16 cellular contexts compared by ENCODE assay signal in the genomic region with DNA sequence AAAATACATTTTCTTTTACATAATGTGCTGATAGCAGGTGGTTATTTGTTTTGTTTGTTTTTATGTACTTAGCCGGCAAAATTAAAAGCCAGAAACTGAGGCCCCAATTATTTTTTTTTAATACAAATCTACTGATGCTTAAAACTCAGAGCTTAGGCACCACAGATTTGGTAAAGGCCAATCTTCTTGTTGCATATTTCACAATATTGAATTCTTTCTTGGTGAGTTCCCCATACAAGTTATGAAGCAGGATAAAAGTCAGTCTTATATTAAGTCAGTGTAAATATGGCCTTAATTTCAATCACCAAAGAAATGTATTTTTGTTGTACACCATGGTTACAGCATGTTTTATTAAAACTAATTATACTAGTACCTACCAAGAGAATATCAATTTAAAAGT. TPM values are rescaled to one million over a fixed set of nuclear protein-coding genes. Genes with fewer than 3 reads are reported as not detected.
DNase-seq lines count a peak whose midpoint lies in the region; ATAC-seq, FAIRE-seq and TF ChIP-seq lines count a peak whose summit lies in the region.
"Had no signal": no experiment of that assay in that cellular context is flagged by ENCODE, and none has a peak within 500 bp of the region (broad histone marks: within the 10 kb centered on the region; RNA-seq: fewer than 3 reads in every experiment).

No MANE protein-coding gene starts in this region.

- peaks cover 0 to 8% of the 10 kb centered on the region in 2 experiments; a peak in 2 of 5 replicates for H3K27me3 ChIP-seq in HepG2 (ENCODE audit: control insufficient read depth in 1 of 2, insufficient read depth in 2 of 2, low read length in 2 of 2)
- H3K27me3 ChIP-seq in right lobe of liver: no peaks in the 10 kb centered on the region
- no peaks in the 10 kb centered on the region for H3K27me3 ChIP-seq in K562 (ENCODE audit: control insufficient read depth in 2 of 2, insufficient read depth in 2 of 2, low read length in 2 of 2)
- no peaks in the 10 kb centered on the region for H3K27me3 ChIP-seq in dorsolateral prefrontal cortex
- H3K27me3 ChIP-seq: BLaER1 had no signal

- FAIRE-seq in HepG2 (lab: Jason Lieb, UNC) (no peak), K562 (lab: Jason Lieb, UNC) (no peak)
- FAIRE-seq: A549, H1 had no signal

- H3K79me2 ChIP-seq in HepG2 (ENCODE audit: insufficient read depth, low read length): no peaks in the 10 kb centered on the region
- H3K79me2 ChIP-seq in K562 (ENCODE audit: control insufficient read depth, insufficient read depth, low read length): no peaks in the 10 kb centered on the region

- H3K9ac ChIP-seq in HepG2 (ENCODE audit: insufficient read depth, low read depth, low read length): no peak overlapping the region
- no peak overlapping the region for H3K9ac ChIP-seq in K562 (ENCODE audit: insufficient read depth in 1 of 2, low read depth in 2 of 2, low read length in 2 of 2)
- H3K9ac ChIP-seq: BLaER1 had no signal

- TF ChIP-seq POLR2A in HepG2 (IDR thresholded peaks at IDR 0.05; ENCODE audit: insufficient read depth in 1 of 2, low read depth in 2 of 2, low read length in 2 of 2) (no peak), right lobe of liver (IDR thresholded peaks at IDR 0.05) (no peak), K562 (conservative IDR thresholded peaks at IDR 0.05) (no peak)

- no peaks in the 10 kb centered on the region for H3K9me1 ChIP-seq in K562 (ENCODE audit: control insufficient read depth, insufficient read depth, low read length)

- TF ChIP-seq CTCF in HepG2 (CRISPR knock-in tag; IDR thresholded peaks at IDR 0.05) (no peak), right lobe of liver (IDR thresholded peaks at IDR 0.05) (no peak), K562 (IDR thresholded peaks at IDR 0.05 in 2 of 3, conservative IDR thresholded peaks at IDR 0.05 in 1 of 3; ENCODE audit: insufficient read depth in 2 of 3, low read depth in 1 of 3, low read length in 3 of 3) (no peak), dorsolateral prefrontal cortex (IDR thresholded peaks at IDR 0.05 in 54 of 56, conservative IDR thresholded peaks at IDR 0.05 in 2 of 56; ENCODE audit: low read depth in 1 of 56, partially characterized antibody in 56 of 56) (no peak)

- TF ChIP-seq RAD21 in HepG2 (CRISPR knock-in tag; IDR thresholded peaks at IDR 0.05): no peak
- TF ChIP-seq RAD21 in K562 (CRISPR knock-in tag; conservative IDR thresholded peaks at IDR 0.05 in 1 of 2, IDR thresholded peaks at IDR 0.05 in 1 of 2): no peak

- no peaks in the 10 kb centered on the region for H3K36me3 ChIP-seq in HepG2 (replicated peaks in 1 of 2; ENCODE audit: control insufficient read depth in 1 of 2, insufficient read depth in 2 of 2, low read length in 2 of 2)
- H3K36me3 ChIP-seq in right lobe of liver: no peaks in the 10 kb centered on the region
- no peaks in the 10 kb centered on the region for H3K36me3 ChIP-seq in K562 (ENCODE audit: control insufficient read depth, insufficient read depth, low read length)
- H3K36me3 ChIP-seq: BLaER1 had no signal

- no peak overlapping the region for H3K4me3 ChIP-seq in HepG2 (replicated peaks in 1 of 3; ENCODE audit: insufficient read depth in 1 of 3, low read depth in 2 of 3, low read length in 3 of 3)
- H3K4me3 ChIP-seq in right lobe of liver: no peak overlapping the region
- no peak overlapping the region for H3K4me3 ChIP-seq in K562
- H3K4me3 ChIP-seq in dorsolateral prefrontal cortex: no peak overlapping the region
- H3K4me3 ChIP-seq: A549, BLaER1 had no signal

- no peak for DNase-seq in HepG2 (ENCODE audit: low spot score)
- no peak for DNase-seq in right lobe of liver
- DNase-seq in K562 (ENCODE audit: extremely low read depth in 1 of 4, low spot score in 3 of 4): no peak
- peak; percentile 18 for DNase-seq in iris pigment epithelial cell (ENCODE audit: low read depth)
- no peak for DNase-seq in SIG-M5 treated with dmso at 0.1 percent for 504 hours (lab: John Stamatoyannopoulos, UW; ENCODE audit: unreplicated experiment)
- no peak for DNase-seq in dorsolateral prefrontal cortex
- no peak for DNase-seq in activated CD4-positive, alpha-beta T cell treated with anti-CD3 and anti-CD28 coated beads, Interleukin-2, amount 50 U/mL, for 4 hours
- DNase-seq: CD4-positive, alpha-beta memory T cell; DMS153; DMS79; GDM1; H9 had no signal

- no peaks in the 10 kb centered on the region for H4K20me1 ChIP-seq in HepG2 (ENCODE audit: insufficient read depth, low read length)
- H4K20me1 ChIP-seq in K562 (replicated peaks; ENCODE audit: control insufficient read depth, insufficient read depth, low read length): no peaks in the 10 kb centered on the region

- CTCF ChIA-PET in HepG2 (lab: Yijun Ruan, JAX; ENCODE audit: low intra/inter-chr PET ratio, low total read pairs) (no interaction called here), K562 (lab: Yijun Ruan, JAX; ENCODE audit: low intra/inter-chr PET ratio) (interaction anchor here (0.6 kb wide), 1 partner anchor 867 kb away, joined by 4 read pairs; no protein-coding TSS in a partner anchor)

- POLR2A ChIA-PET in HepG2 (lab: Yijun Ruan, JAX) (interaction anchor here (1.2 kb wide), 1 partner anchor 14 kb away, joined by 3 read pairs; no protein-coding TSS in a partner anchor), K562 (lab: Yijun Ruan, JAX) (interaction anchor here (0.8 to 2.4 kb wide), 2 partner anchors 10 to 11 kb away, joined by 4 to 8 read pairs; no protein-coding TSS in a partner anchor)

- H3K4me1 ChIP-seq in HepG2 (ENCODE audit: insufficient read depth, low read length): no peaks in the 10 kb centered on the region
- no peaks in the 10 kb centered on the region for H3K4me1 ChIP-seq in right lobe of liver
- peaks cover 0 to 3% of the 10 kb centered on the region in 2 experiments; a peak in 1 of 5 replicates for H3K4me1 ChIP-seq in K562 (replicated peaks in 1 of 2; ENCODE audit: control insufficient read depth in 2 of 2, insufficient read depth in 2 of 2, low read length in 2 of 2)
- H3K4me1 ChIP-seq: A549 had no signal

- no peak overlapping the region for H3K4me2 ChIP-seq in HepG2 (ENCODE audit: low read depth, low read length)
- no peak overlapping the region for H3K4me2 ChIP-seq in K562 (ENCODE audit: insufficient read depth, low read length)
- H3K4me2 ChIP-seq: A549, BLaER1 had no signal

- in situ Hi-C loops in HepG2 (cut with HindIII; ENCODE audit: extremely low pct_ligation_motif_present, low pct_unique_long_range_greater_than_20kb) (no loop called here), K562 (cut with MboI) (no loop called here)

- TF ChIP-seq EP300 in HepG2 (IDR thresholded peaks at IDR 0.05; ENCODE audit: low read depth in 2 of 2, low read length in 2 of 2) (no peak), HepG2 (CRISPR knock-in tag; IDR thresholded peaks at IDR 0.05; ENCODE audit: borderline replicate concordance) (no peak), K562 (IDR thresholded peaks at IDR 0.05; ENCODE audit: low read length) (no peak)

- BruUV-seq in HepG2 (replicated peaks; lab: Mats Ljungman, UMichigan) (no TSS peak), K562 (replicated peaks; lab: Mats Ljungman, UMichigan) (no TSS peak)

- ATAC-seq in HepG2 (no peak), right lobe of liver (no peak), K562 (no peak)
- ATAC-seq: A549 had no signal

- no peaks in the 10 kb centered on the region for H3K9me3 ChIP-seq in HepG2 (ENCODE audit: low read length)
- no peaks in the 10 kb centered on the region for H3K9me3 ChIP-seq in right lobe of liver
- H3K9me3 ChIP-seq in K562 (replicated peaks; ENCODE audit: control insufficient read depth, insufficient read depth, low read depth, low read length): no peaks in the 10 kb centered on the region
- H3K9me3 ChIP-seq: A549, BLaER1 had no signal

- no peak overlapping the region for H3K27ac ChIP-seq in HepG2 (ENCODE audit: extremely low read length, insufficient read depth, low read length)
- no peak overlapping the region for H3K27ac ChIP-seq in right lobe of liver
- H3K27ac ChIP-seq in K562 (ENCODE audit: extremely low read depth, low read depth, low read length): no peak overlapping the region
- H3K27ac ChIP-seq in dorsolateral prefrontal cortex: no peak overlapping the region
- H3K27ac ChIP-seq: 22Rv1, A549, BLaER1 had no signal

- intact Hi-C loops in HepG2 (cut with micrococcal nuclease; ENCODE audit: unreplicated experiment): no loop called here
- intact Hi-C loops in right lobe of liver (cut with DNase I): no loop called here
- intact Hi-C loops in K562 (cut with micrococcal nuclease): no loop called here
- intact Hi-C loops in dorsolateral prefrontal cortex (cut with DNase I): no loop called here

- WGBS in HepG2 (ENCODE audit: low lambda C conversion rate): 81% methylated on average over 1 of the region's 1 CpG
- WGBS in right lobe of liver (ENCODE audit: insufficient coverage, low coverage, low lambda C conversion rate, missing lambda C conversion rate): 100% methylated on average over 1 of the region's 1 CpG
- 71% methylated on average over 1 of the region's 1 CpG for WGBS in K562 (ENCODE audit: insufficient coverage, low coverage, missing lambda C conversion rate)

- H2AFZ ChIP-seq in HepG2 (ENCODE audit: low read length) (no peak overlapping the region), K562 (ENCODE audit: low read depth, low read length) (no peak overlapping the region)

RNA-seq across cellular contexts. Expression of gene ZDHHC14, which starts 16.3 kb away (rescaled TPM):
- total RNA-seq in HepG2 (2016; rRNA removed; fragmentation: Illumina TruSeq; extraction: Trizol) (2.4 and 3.7 TPM in 2 replicates), right lobe of liver (10 to 100 TPM in 4 of 6 experiments, 1 to 10 TPM in 2; 7.3 to 13.0 (median 10.3) TPM), K562 (2014; rRNA removed) (17.2 and 20.6 TPM in 2 replicates), K562 (2014; rRNA removed; fragmentation: Illumina TruSeq; extraction: Trizol) (9.3 and 10.2 TPM in 2 replicates), K562 (2015; rRNA removed; fragmentation: Illumina TruSeq; extraction: Trizol) (12.1 and 13.8 TPM in 2 replicates), K562 (2021) (23.1 and 24.2 TPM in 2 replicates), dorsolateral prefrontal cortex (10 to 100 TPM; 29.9 to 60.8 (median 40.9) TPM)
- 0.71 and 1.2 TPM in 2 replicates for total RNA-seq in HepG2 (2016; cell fraction: cytosol; rRNA removed; fragmentation: Illumina TruSeq; extraction: Trizol; ENCODE audit: low read depth)
- total RNA-seq in HepG2 (2016; cell fraction: insoluble cytoplasmic fraction; rRNA removed; fragmentation: Illumina TruSeq; extraction: Trizol): 2.5 and 4.2 TPM in 2 replicates
- total RNA-seq in HepG2 (2016; cell fraction: membrane; rRNA removed; fragmentation: Illumina TruSeq; extraction: Trizol): 2.2 and 2.8 TPM in 2 replicates
- 2.8 and 5.7 TPM in 2 replicates for total RNA-seq in HepG2 (2016; cell fraction: nucleus; rRNA removed; fragmentation: Illumina TruSeq; extraction: Trizol)
- polyA plus RNA-seq in HepG2 (2011; rRNA removed) (9.5 and 9.8 TPM in 2 replicates), K562 (2011; rRNA removed) (6.1 and 9.4 TPM in 2 replicates), K562 (2014; fragmentation: Illumina TruSeq; extraction: Trizol) (15.3 and 21.4 TPM in 2 replicates), K562 (2014; fragmentation: Nextera tagmentation; extraction: Ambion mirVana) (under 1 TPM; 0.92 to 0.98 TPM), K562 (2014; rRNA removed) (13.5 and 19.4 TPM in 2 replicates)
- polyA plus RNA-seq in HepG2 (2011; cell fraction: cytosol; rRNA removed): 8.8 and 10.7 TPM in 2 replicates
- polyA plus RNA-seq in HepG2 (2011; cell fraction: nucleus; rRNA removed): 13.1 TPM in 2 replicates
- polyA plus RNA-seq in HepG2 (2012): 8.9 and 17.1 TPM in 2 replicates
- 1.00 and 1.1 TPM in 2 replicates for polyA plus RNA-seq in HepG2 (2016; cell fraction: cytosol; fragmentation: Illumina TruSeq; extraction: Trizol; ENCODE audit: low read depth)
- 4.4 and 5.2 TPM in 2 replicates for polyA plus RNA-seq in HepG2 (2016; cell fraction: insoluble cytoplasmic fraction; fragmentation: Illumina TruSeq; extraction: Trizol; ENCODE audit: low read depth)
- polyA plus RNA-seq in HepG2 (2016; cell fraction: membrane; fragmentation: Illumina TruSeq; extraction: Trizol; ENCODE audit: low read depth): 2.5 and 3.0 TPM in 2 replicates
- 9.7 and 10.1 TPM in 2 replicates for polyA plus RNA-seq in HepG2 (2016; cell fraction: nucleus; fragmentation: Illumina TruSeq; extraction: Trizol; ENCODE audit: insufficient read depth, low read depth)
- polyA minus RNA-seq in HepG2 (2011; rRNA and poly(A)+ RNA removed; ENCODE audit: low replicate concordance): 4.3 and 12.2 TPM in 2 replicates
- 6.2 and 7.4 TPM in 2 replicates for polyA minus RNA-seq in HepG2 (2011; cell fraction: cytosol; rRNA and poly(A)+ RNA removed)
- polyA minus RNA-seq in HepG2 (2011; cell fraction: nucleus; rRNA and poly(A)+ RNA removed): 13.1 and 17.1 TPM in 2 replicates
- total RNA-seq in K562 (2011; cell fraction: chromatin; rRNA removed; ENCODE audit: low replicate concordance): 37.6 and 49.9 TPM in 2 replicates
- 23.3 and 28.0 TPM in 2 replicates for total RNA-seq in K562 (2011; cell fraction: nucleolus; rRNA removed)
- total RNA-seq in K562 (2011; cell fraction: nucleoplasm; rRNA removed): 34.2 and 58.8 TPM in 2 replicates
- 5.7 and 25.9 TPM in 2 replicates for polyA plus RNA-seq in K562 (2011; cell fraction: cytosol; rRNA removed)
- polyA plus RNA-seq in K562 (2011; cell fraction: nucleus; rRNA removed): 9.8 and 25.2 TPM in 2 replicates
- 15.2 and 17.9 TPM in 2 replicates for polyA plus RNA-seq in K562 (2012)
- 4.9 and 9.7 TPM in 2 replicates for polyA minus RNA-seq in K562 (2011; rRNA and poly(A)+ RNA removed)
- 5.5 and 9.4 TPM in 2 replicates for polyA minus RNA-seq in K562 (2011; cell fraction: cytosol; rRNA and poly(A)+ RNA removed)
- 9.3 and 15.9 TPM in 2 replicates for polyA minus RNA-seq in K562 (2011; cell fraction: nucleus; rRNA and poly(A)+ RNA removed)

RNA-seq across cellular contexts. Expression of gene TMEM242, which starts 41.4 kb away (rescaled TPM):
- total RNA-seq in HepG2 (2016; rRNA removed; fragmentation: Illumina TruSeq; extraction: Trizol) (6.4 and 11.1 TPM in 2 replicates), right lobe of liver (1 to 10 TPM; 4.4 to 8.8 (median 7.3) TPM), K562 (2014; rRNA removed) (10.1 and 16.3 TPM in 2 replicates), K562 (2014; rRNA removed; fragmentation: Illumina TruSeq; extraction: Trizol) (14.2 and 15.4 TPM in 2 replicates), K562 (2015; rRNA removed; fragmentation: Illumina TruSeq; extraction: Trizol) (9.0 and 9.5 TPM in 2 replicates), K562 (2021) (17.0 and 18.2 TPM in 2 replicates), dorsolateral prefrontal cortex (10 to 100 TPM; 10.7 to 28.5 (median 20.7) TPM)
- 0.91 and 1.3 TPM in 2 replicates for total RNA-seq in HepG2 (2016; cell fraction: cytosol; rRNA removed; fragmentation: Illumina TruSeq; extraction: Trizol; ENCODE audit: low read depth)
- total RNA-seq in HepG2 (2016; cell fraction: insoluble cytoplasmic fraction; rRNA removed; fragmentation: Illumina TruSeq; extraction: Trizol): 5.9 and 10.4 TPM in 2 replicates
- 3.0 and 3.2 TPM in 2 replicates for total RNA-seq in HepG2 (2016; cell fraction: membrane; rRNA removed; fragmentation: Illumina TruSeq; extraction: Trizol)
- total RNA-seq in HepG2 (2016; cell fraction: nucleus; rRNA removed; fragmentation: Illumina TruSeq; extraction: Trizol): 14.8 and 18.0 TPM in 2 replicates
- polyA plus RNA-seq in HepG2 (2011; rRNA removed) (5.6 and 5.7 TPM in 2 replicates), K562 (2011; rRNA removed) (13.1 and 16.5 TPM in 2 replicates), K562 (2014; fragmentation: Illumina TruSeq; extraction: Trizol) (10.7 and 11.4 TPM in 2 replicates), K562 (2014; fragmentation: Nextera tagmentation; extraction: Ambion mirVana) (10 to 100 TPM; 24.3 to 35.3 TPM), K562 (2014; rRNA removed) (20.9 and 23.8 TPM in 2 replicates)
- polyA plus RNA-seq in HepG2 (2011; cell fraction: cytosol; rRNA removed): 2.8 and 4.4 TPM in 2 replicates
- polyA plus RNA-seq in HepG2 (2011; cell fraction: nucleus; rRNA removed): 5.2 and 5.7 TPM in 2 replicates
- 8.0 and 9.3 TPM in 2 replicates for polyA plus RNA-seq in HepG2 (2012)
- 1.8 TPM in 2 replicates for polyA plus RNA-seq in HepG2 (2016; cell fraction: cytosol; fragmentation: Illumina TruSeq; extraction: Trizol; ENCODE audit: low read depth)
- 5.5 and 5.8 TPM in 2 replicates for polyA plus RNA-seq in HepG2 (2016; cell fraction: insoluble cytoplasmic fraction; fragmentation: Illumina TruSeq; extraction: Trizol; ENCODE audit: low read depth)
- 2.5 and 2.6 TPM in 2 replicates for polyA plus RNA-seq in HepG2 (2016; cell fraction: membrane; fragmentation: Illumina TruSeq; extraction: Trizol; ENCODE audit: low read depth)
- 12.7 and 12.8 TPM in 2 replicates for polyA plus RNA-seq in HepG2 (2016; cell fraction: nucleus; fragmentation: Illumina TruSeq; extraction: Trizol; ENCODE audit: insufficient read depth, low read depth)
- 2.1 and 2.2 TPM in 2 replicates for polyA minus RNA-seq in HepG2 (2011; rRNA and poly(A)+ RNA removed; ENCODE audit: low replicate concordance)
- polyA minus RNA-seq in HepG2 (2011; cell fraction: cytosol; rRNA and poly(A)+ RNA removed): 1.1 TPM in 2 replicates
- 21.8 and 23.6 TPM in 2 replicates for polyA minus RNA-seq in HepG2 (2011; cell fraction: nucleus; rRNA and poly(A)+ RNA removed)
- total RNA-seq in K562 (2011; cell fraction: chromatin; rRNA removed; ENCODE audit: low replicate concordance): 22.9 and 46.7 TPM in 2 replicates
- total RNA-seq in K562 (2011; cell fraction: nucleolus; rRNA removed): 19.5 and 19.6 TPM in 2 replicates
- 38.3 and 79.8 TPM in 2 replicates for total RNA-seq in K562 (2011; cell fraction: nucleoplasm; rRNA removed)
- polyA plus RNA-seq in K562 (2011; cell fraction: cytosol; rRNA removed): 3.9 and 6.4 TPM in 2 replicates
- polyA plus RNA-seq in K562 (2011; cell fraction: nucleus; rRNA removed): 5.9 and 7.9 TPM in 2 replicates
- 10.4 and 13.3 TPM in 2 replicates for polyA plus RNA-seq in K562 (2012)
- polyA minus RNA-seq in K562 (2011; rRNA and poly(A)+ RNA removed): 6.4 and 7.7 TPM in 2 replicates
- 1.6 and 2.5 TPM in 2 replicates for polyA minus RNA-seq in K562 (2011; cell fraction: cytosol; rRNA and poly(A)+ RNA removed)
- 7.5 and 10.7 TPM in 2 replicates for polyA minus RNA-seq in K562 (2011; cell fraction: nucleus; rRNA and poly(A)+ RNA removed)

Comparison
In these comparisons a context has a peak if more than half of its experiments do, and no peak if none do; other contexts are left out.
1. Of the 241 proteins assayed by ChIP-seq in both HepG2 and K562: peak only in HepG2: none; only in K562: none; in both: CEBPB; in neither: 240.